Comparison of ENCODE assay signal across 8 cellular contexts in the genomic region with DNA sequence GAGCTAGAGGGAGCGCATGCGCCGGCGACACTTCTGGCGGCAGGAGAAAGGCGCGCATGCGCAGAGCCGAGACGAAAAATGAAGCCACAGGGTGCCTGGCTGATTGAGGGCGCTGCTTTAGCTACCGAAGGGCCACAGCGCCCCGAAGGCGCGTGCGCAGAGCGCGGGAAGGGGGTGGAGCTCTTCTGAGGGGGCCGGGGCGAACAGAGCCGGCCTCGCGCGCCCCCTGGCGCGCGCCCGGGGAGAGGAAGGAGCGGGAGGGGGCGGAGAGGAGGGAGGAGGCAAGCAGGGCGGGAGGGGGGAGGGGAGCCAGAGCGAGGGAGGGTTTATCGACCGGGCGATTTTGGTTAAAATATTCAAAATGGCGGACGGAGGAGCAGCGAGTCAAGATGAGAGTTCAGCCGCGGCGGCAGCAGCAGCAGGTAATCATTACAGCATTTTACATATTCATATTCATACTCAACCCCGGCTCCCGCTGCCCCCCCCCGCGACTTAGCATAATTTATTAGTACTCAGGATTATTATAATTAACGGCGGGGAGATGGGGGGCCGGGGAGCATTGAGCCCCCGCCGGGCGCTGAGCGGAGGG. TPM values are rescaled to one million over a fixed set of nuclear protein-coding genes. Genes with fewer than 3 reads are reported as not detected.
DNase-seq lines count a peak whose midpoint lies in the region; ATAC-seq and TF ChIP-seq lines count a peak whose summit lies in the region.

A gene (plus strand): TSS at position 350 of the 589 bp plus-strand sequence. CDS start 12 bp downstream, at position 362.

- no peaks in the 10 kb centered on the region for H3K9me3 Mint-ChIP-seq in activated naive CD4-positive, alpha-beta T cell treated with anti-CD3 and anti-CD28 coated beads, Interleukin-2, amount 50 U/mL, for 24 hours

- no peaks in the 10 kb centered on the region for H3K36me3 Mint-ChIP-seq in activated naive CD4-positive, alpha-beta T cell treated with anti-CD3 and anti-CD28 coated beads, Interleukin-2, amount 50 U/mL, for 24 hours

- DNase-seq in GM10248 (ENCODE audit: extremely low spot score), result peak; percentile 95
- DNase-seq in NCI-H1048 (lab: John Stamatoyannopoulos, UW), result peak; percentile 100
- peak; percentile 89 for DNase-seq in glomerular endothelial cell (ENCODE audit: extremely low read depth, low read depth, low spot score)
- DNase-seq in occipital lobe (lab: John Stamatoyannopoulos, UW), result peak; percentile 98

- H3K27me3 Mint-ChIP-seq in activated naive CD4-positive, alpha-beta T cell treated with anti-CD3 and anti-CD28 coated beads, Interleukin-2, amount 50 U/mL, for 24 hours, result no peaks in the 10 kb centered on the region

- CTCF ChIA-PET in GM10248 (lab: Yijun Ruan, JAX), result interaction anchor here (0.6 to 3.7 kb wide), 53 partner anchors 8 to 862 kb away, joined by 3 to 34 read pairs (median 3); a partner anchor contains a TSS

- H3K4me1 Mint-ChIP-seq in activated naive CD4-positive, alpha-beta T cell treated with anti-CD3 and anti-CD28 coated beads, Interleukin-2, amount 50 U/mL, for 24 hours, result peaks cover 43% of the 10 kb centered on the region

- H3K4me3 Mint-ChIP-seq in activated naive CD4-positive, alpha-beta T cell treated with anti-CD3 and anti-CD28 coated beads, Interleukin-2, amount 50 U/mL, for 24 hours, result peak within 1 kb of the TSS; percentile 99

- peak; percentile 57 for TF ChIP-seq CTCF in GM10248 (IDR thresholded peaks at IDR 0.05; ENCODE audit: control extremely low read depth, extremely low read depth, low read depth, missing control alignments)

- peak within 1 kb of the TSS; percentile 98 for H3K27ac Mint-ChIP-seq in activated naive CD4-positive, alpha-beta T cell treated with anti-CD3 and anti-CD28 coated beads, Interleukin-2, amount 50 U/mL, for 24 hours

- POLR2A ChIA-PET in GM10248 (lab: Yijun Ruan, JAX), result interaction anchor here (0.6 to 1.4 kb wide), 10 partner anchors 9 to 1590 kb away, joined by 3 to 7 read pairs (median 3); a partner anchor contains a TSS

- peak; percentile 56 for ATAC-seq in HG02588 (IDR thresholded peaks at IDR 0.05; ENCODE audit: unreplicated experiment)
- peak; percentile 82 for ATAC-seq in SK-N-SH treated with all-trans-retinoic acid at 6 μM for 48 hours

- peak within 1 kb of the TSS; percentile 88 for H3K27ac ChIP-seq in temporal lobe (ENCODE audit: low read depth, low read length)

TF ChIP-seq in SK-N-SH treated with all-trans-retinoic acid at 6 μM for 48 hours, 23 proteins besides CTCF, POLR2A, EP300 and RAD21:
- TF ChIP-seq, protein P1, sequence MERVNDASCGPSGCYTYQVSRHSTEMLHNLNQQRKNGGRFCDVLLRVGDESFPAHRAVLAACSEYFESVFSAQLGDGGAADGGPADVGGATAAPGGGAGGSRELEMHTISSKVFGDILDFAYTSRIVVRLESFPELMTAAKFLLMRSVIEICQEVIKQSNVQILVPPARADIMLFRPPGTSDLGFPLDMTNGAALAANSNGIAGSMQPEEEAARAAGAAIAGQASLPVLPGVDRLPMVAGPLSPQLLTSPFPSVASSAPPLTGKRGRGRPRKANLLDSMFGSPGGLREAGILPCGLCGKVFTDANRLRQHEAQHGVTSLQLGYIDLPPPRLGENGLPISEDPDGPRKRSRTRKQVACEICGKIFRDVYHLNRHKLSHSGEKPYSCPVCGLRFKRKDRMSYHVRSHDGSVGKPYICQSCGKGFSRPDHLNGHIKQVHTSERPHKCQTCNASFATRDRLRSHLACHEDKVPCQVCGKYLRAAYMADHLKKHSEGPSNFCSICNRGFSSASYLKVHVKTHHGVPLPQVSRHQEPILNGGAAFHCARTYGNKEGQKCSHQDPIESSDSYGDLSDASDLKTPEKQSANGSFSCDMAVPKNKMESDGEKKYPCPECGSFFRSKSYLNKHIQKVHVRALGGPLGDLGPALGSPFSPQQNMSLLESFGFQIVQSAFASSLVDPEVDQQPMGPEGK (CRISPR knock-in tag; IDR thresholded peaks at IDR 0.05; ENCODE audit: borderline replicate concordance), result peak; percentile 64; the same call in 1 of the 2 replicates
- TF ChIP-seq OSR1 (CRISPR knock-in tag; IDR thresholded peaks at IDR 0.05), result no peak

RNA-seq across cellular contexts. Expression of the gene that starts here (rescaled TPM):
- 5.4 and 9.7 TPM in 2 replicates for total RNA-seq in glomerular endothelial cell
- 34.6 TPM for total RNA-seq in occipital lobe
- 26.3 TPM for total RNA-seq in temporal lobe

Comparison
In these comparisons a context has a peak if more than half of its experiments do, and no peak if none do; other contexts are left out.
1. Peak in every context shown above with its lines: DNase-seq, ATAC-seq and H3K27ac ChIP-seq.